Comparison of ENCODE assay signal across 1 cellular context in the genomic region with DNA sequence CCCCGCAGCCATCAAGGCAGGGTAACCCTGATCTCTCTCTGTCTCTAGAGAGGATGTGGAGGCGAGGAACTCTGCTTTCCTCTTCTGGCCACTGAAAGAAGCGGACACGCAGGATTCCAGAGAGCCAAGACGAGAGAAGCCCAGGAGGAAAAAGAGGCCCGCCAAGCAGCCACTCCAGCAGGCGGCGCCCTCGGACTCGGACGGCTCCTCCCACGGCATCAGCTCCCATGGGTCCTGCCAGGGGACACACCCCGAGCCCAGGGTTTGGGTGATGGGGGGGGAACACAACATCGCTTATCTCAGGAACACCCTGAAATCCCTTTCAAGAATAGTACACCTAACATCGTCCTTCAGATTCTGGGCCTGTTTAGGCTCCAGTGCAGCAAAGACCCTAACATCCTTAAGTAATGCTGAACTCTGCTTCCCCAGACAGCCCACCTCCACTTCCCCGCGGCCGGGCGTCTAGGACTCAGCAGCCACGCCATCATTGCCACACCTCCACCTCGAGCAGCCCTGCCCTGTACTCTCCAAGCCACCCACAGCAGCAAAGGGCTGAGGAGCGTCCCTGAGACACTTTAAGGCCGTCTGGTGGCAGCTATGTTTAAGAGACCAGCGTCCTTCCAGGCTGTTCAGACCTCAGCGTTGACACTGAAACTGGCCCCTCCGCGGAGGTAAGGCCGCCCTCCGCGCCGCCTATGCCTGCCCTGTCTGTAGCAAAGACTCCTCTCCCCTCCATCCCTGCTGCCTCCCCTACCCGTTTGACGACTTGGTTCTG.
TF ChIP-seq lines count a peak whose summit lies in the region.

No MANE protein-coding gene starts in this region.

TF ChIP-seq in WTC11, 78 proteins besides CTCF, POLR2A, EP300 and RAD21 (continued from another document):
- TF ChIP-seq, protein P1, sequence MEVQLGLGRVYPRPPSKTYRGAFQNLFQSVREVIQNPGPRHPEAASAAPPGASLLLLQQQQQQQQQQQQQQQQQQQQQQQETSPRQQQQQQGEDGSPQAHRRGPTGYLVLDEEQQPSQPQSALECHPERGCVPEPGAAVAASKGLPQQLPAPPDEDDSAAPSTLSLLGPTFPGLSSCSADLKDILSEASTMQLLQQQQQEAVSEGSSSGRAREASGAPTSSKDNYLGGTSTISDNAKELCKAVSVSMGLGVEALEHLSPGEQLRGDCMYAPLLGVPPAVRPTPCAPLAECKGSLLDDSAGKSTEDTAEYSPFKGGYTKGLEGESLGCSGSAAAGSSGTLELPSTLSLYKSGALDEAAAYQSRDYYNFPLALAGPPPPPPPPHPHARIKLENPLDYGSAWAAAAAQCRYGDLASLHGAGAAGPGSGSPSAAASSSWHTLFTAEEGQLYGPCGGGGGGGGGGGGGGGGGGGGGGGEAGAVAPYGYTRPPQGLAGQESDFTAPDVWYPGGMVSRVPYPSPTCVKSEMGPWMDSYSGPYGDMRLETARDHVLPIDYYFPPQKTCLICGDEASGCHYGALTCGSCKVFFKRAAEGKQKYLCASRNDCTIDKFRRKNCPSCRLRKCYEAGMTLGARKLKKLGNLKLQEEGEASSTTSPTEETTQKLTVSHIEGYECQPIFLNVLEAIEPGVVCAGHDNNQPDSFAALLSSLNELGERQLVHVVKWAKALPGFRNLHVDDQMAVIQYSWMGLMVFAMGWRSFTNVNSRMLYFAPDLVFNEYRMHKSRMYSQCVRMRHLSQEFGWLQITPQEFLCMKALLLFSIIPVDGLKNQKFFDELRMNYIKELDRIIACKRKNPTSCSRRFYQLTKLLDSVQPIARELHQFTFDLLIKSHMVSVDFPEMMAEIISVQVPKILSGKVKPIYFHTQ (CRISPR knock-in tag; IDR thresholded peaks at IDR 0.05), result no peak
- TF ChIP-seq MYBL2 (CRISPR knock-in tag; IDR thresholded peaks at IDR 0.05) (no peak), NR3C1 (CRISPR knock-in tag; conservative IDR thresholded peaks at IDR 0.05; ENCODE audit: low read depth) (no peak), TEAD1 (CRISPR knock-in tag; IDR thresholded peaks at IDR 0.05) (no peak)
TF ChIP-seq in WTC11: peak in this region for 0.
